ENCODE assay signal across 8 cellular contexts in genomic region chr19:2048104-2048958, GRCh38. TPM values are rescaled to one million over a fixed set of nuclear protein-coding genes. Genes with fewer than 3 reads are reported as not detected.
DNase-seq lines count a peak whose midpoint lies in the region; ATAC-seq and TF ChIP-seq lines count a peak whose summit lies in the region.

No MANE protein-coding gene starts in this region.

- H3K4me3 ChIP-seq in ascending aorta (peak overlapping the region; percentile 98), suprapubic skin (peak overlapping the region; percentile 85)

- no peak for ATAC-seq in left lobe of liver
- ATAC-seq in HG03135 (IDR thresholded peaks at IDR 0.05; ENCODE audit: unreplicated experiment), result no peak

- WGBS in suprapubic skin, result 20% methylated on average over 4 of the region's 17 CpGs

- H3K36me3 Mint-ChIP-seq in T-helper 2 cell treated with Interferon-gamma antibody and Interleukin-4, amounts not matched to agents 5 μg/mL and 100 μg/mL, for 36 hours (ENCODE audit: low read depth), result peaks cover 22% of the 10 kb centered on the region

- H3K27ac ChIP-seq in ascending aorta (peak overlapping the region; percentile 92 to 97), suprapubic skin (peak overlapping the region; percentile 93)

- H3K4me1 ChIP-seq in ascending aorta (peaks cover 39 to 47% of the 10 kb centered on the region in 2 donors), suprapubic skin (peaks cover 86% of the 10 kb centered on the region)

- no peaks in the 10 kb centered on the region for H3K9me3 ChIP-seq in ascending aorta
- no peaks in the 10 kb centered on the region for H3K9me3 ChIP-seq in suprapubic skin

- H3K27me3 ChIP-seq in ascending aorta, result no peaks in the 10 kb centered on the region
- H3K27me3 ChIP-seq in suprapubic skin, result no peaks in the 10 kb centered on the region

- no peaks in the 10 kb centered on the region for H3K9me3 Mint-ChIP-seq in T-helper 2 cell treated with Interferon-gamma antibody and Interleukin-4, amounts not matched to agents 5 μg/mL and 100 μg/mL, for 36 hours

- peak overlapping the region; percentile 85 for H3K4me3 Mint-ChIP-seq in T-helper 2 cell treated with Interferon-gamma antibody and Interleukin-4, amounts not matched to agents 5 μg/mL and 100 μg/mL, for 36 hours

- intact Hi-C loops in ascending aorta (cut with DNase I), result no loop called here

- peaks cover 22% of the 10 kb centered on the region for H3K4me1 Mint-ChIP-seq in T-helper 2 cell treated with Interferon-gamma antibody and Interleukin-4, amounts not matched to agents 5 μg/mL and 100 μg/mL, for 36 hours (ENCODE audit: low read depth)

- no peak for DNase-seq in T-helper 2 cell treated with Interferon-gamma antibody and Interleukin-4, amounts not matched to agents 5 μg/mL and 100 μg/mL, for 36 hours (ENCODE audit: low spot score)
- no peak for DNase-seq in T-helper 2 cell
- DNase-seq in ascending aorta (ENCODE audit: low spot score in 2 of 2), result no peak
- DNase-seq in left lobe of liver (ENCODE audit: low spot score), result peak; percentile 65
- peak; percentile 64 to 69 for DNase-seq in suprapubic skin (ENCODE audit: low spot score in 2 of 2)
- no peak for DNase-seq in HCEC 1CT
- no peak for DNase-seq in NOMO-1 treated with DMSO at 0.1 percent for 48 hours (lab: John Stamatoyannopoulos, UW; ENCODE audit: unreplicated experiment)

- H3K36me3 ChIP-seq in ascending aorta (peaks cover 26 to 32% of the 10 kb centered on the region in 2 donors), suprapubic skin (peaks cover 31% of the 10 kb centered on the region)

- no peak for TF ChIP-seq EP300 in suprapubic skin (IDR thresholded peaks at IDR 0.05)

- H3K27ac Mint-ChIP-seq in T-helper 2 cell treated with Interferon-gamma antibody and Interleukin-4, amounts not matched to agents 5 μg/mL and 100 μg/mL, for 36 hours, result no peak overlapping the region

- no peaks in the 10 kb centered on the region for H3K27me3 Mint-ChIP-seq in T-helper 2 cell treated with Interferon-gamma antibody and Interleukin-4, amounts not matched to agents 5 μg/mL and 100 μg/mL, for 36 hours (ENCODE audit: low read depth)

- TF ChIP-seq CTCF in ascending aorta (IDR thresholded peaks at IDR 0.05) (no peak), suprapubic skin (IDR thresholded peaks at IDR 0.05) (no peak)

- TF ChIP-seq POLR2A in suprapubic skin (IDR thresholded peaks at IDR 0.05), result no peak

RNA-seq across cellular contexts. Expression of gene MKNK2, which starts 2.7 kb away (rescaled TPM):
- total RNA-seq in ascending aorta, result 228 TPM
- 149 TPM for total RNA-seq in left lobe of liver
- total RNA-seq in suprapubic skin, result 100 to 1,000 TPM; 209 to 249 (median 219) TPM

RNA-seq across cellular contexts. Expression of gene BTBD2, which starts 32.8 kb away (rescaled TPM):
- total RNA-seq in ascending aorta, result 90.1 TPM
- 25.9 TPM for total RNA-seq in left lobe of liver
- 100 to 1,000 TPM in 1 of 4 donors, 10 to 100 TPM in 3; 83.0 to 101 (median 90.3) TPM for total RNA-seq in suprapubic skin

RNA-seq across cellular contexts. Expression of gene MOB3A, which starts 47.8 kb away (rescaled TPM):
- total RNA-seq in ascending aorta (44.4 TPM), left lobe of liver (11.2 TPM), suprapubic skin (10 to 100 TPM; 23.7 to 29.4 (median 28.1) TPM)

RNA-seq across cellular contexts. Expression of gene IZUMO4, which starts 48.4 kb away (rescaled TPM):
- total RNA-seq in ascending aorta (not detected), left lobe of liver (5.2 TPM), suprapubic skin (1 to 10 TPM; 2.1 to 8.1 (median 6.4) TPM)

Comparison
In these comparisons a context has a peak if more than half of its experiments do, and no peak if none do; other contexts are left out.
1. DNase-seq: peak in left lobe of liver (single experiment) and suprapubic skin (2 of 2); none in T-helper 2 cell treated with Interferon-gamma antibody and Interleukin-4, amounts not matched to agents 5 μg/mL and 100 μg/mL, for 36 hours (single experiment), T-helper 2 cell (0 of 5), ascending aorta (0 of 2), HCEC 1CT (single experiment) and NOMO-1 treated with DMSO at 0.1 percent for 48 hours (single experiment).